ENCODE assay signal across 29 cellular contexts in the genomic region with DNA sequence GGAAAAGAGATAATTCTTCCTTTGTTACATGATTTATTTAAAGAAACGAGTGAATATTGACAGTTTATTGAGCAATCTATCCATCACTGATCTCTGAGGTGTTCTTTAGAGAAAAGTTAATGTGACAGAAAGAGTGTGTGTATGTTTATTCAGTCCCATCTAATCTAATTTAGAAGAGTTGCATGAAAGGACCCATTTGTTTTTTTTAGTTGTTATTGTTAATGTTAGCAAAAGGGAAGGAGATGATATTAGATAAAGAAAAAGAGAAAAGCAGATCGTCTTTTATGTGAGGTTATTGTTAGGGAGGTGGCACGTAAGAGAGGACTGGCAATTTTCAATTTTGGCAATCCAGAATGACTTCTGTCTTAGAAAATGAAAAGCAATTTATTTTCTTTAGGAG.
"Had no signal": no experiment of that assay in that cellular context is flagged by ENCODE, and none has a peak within 500 bp of the region (broad histone marks: within the 10 kb centered on the region; RNA-seq: fewer than 3 reads in every experiment).

No MANE protein-coding gene starts in this region.

- H3K9me3 ChIP-seq: colonic mucosa, SJCRH30 had no signal

- H3K4me1 ChIP-seq: colonic mucosa had no signal

- H3K36me3 ChIP-seq: cardiac muscle cell, colonic mucosa, SJCRH30 had no signal

- H3K4me3 ChIP-seq: cardiac muscle cell, colonic mucosa, SJCRH30 had no signal

- H3K27me3 ChIP-seq: cardiac muscle cell, colonic mucosa, SJCRH30 had no signal

- ATAC-seq: activated naive CD8-positive, alpha-beta T cell treated with anti-CD3 and anti-CD28 coated beads, Interleukin-2, amount 50 U/mL, for 24 hours; activated T-cell treated with anti-CD3 and anti-CD28 coated beads, Interleukin-2, amount 50 U/mL, for 4 hours had no signal

- H3K27ac ChIP-seq: cardiac muscle cell, colonic mucosa, RWPE1, VCaP had no signal

- DNase-seq: activated B cell treated with CpG ODN at 0.5 μM for 24 hours; activated CD4-positive, alpha-beta memory T cell treated with anti-CD3 and anti-CD28 coated beads for 36 hours; activated CD4-positive, alpha-beta T cell treated with anti-CD3 and anti-CD28 coated beads for 4 hours; activated CD4-positive, alpha-beta T cell treated with anti-CD3 and anti-CD28 coated beads, Interleukin-2, amount 50 U/mL, for 1 hour; activated CD4-positive, CD25-positive, alpha-beta regulatory T cell treated with anti-CD3 and anti-CD28 coated beads, Interleukin-2, amount 50 U/mL, for 72 hours; activated CD8-positive, alpha-beta memory T cell treated with anti-CD3 and anti-CD28 coated beads, Interleukin-2, amount 50 U/mL, for 4 hours; activated effector memory CD4-positive, alpha-beta T cell treated with Interleukin-2 at 50 U/mL for 16 hours; activated naive CD4-positive, alpha-beta T cell treated with anti-CD3 and anti-CD28 coated beads, Interleukin-2, amount 10 ng/mL, durations not matched to agents 7 days and 5 days; activated naive CD8-positive, alpha-beta T cell treated with anti-CD3 and anti-CD28 coated beads, Interleukin-2, amount 50 U/mL, for 24 hours; activated T-cell treated with anti-CD3 and anti-CD28 coated beads for 4 hours; activated T-cell treated with anti-CD3 and anti-CD28 coated beads, Interleukin-2, amount 50 U/mL, for 4 hours; amniotic stem cell; aorta; colonic mucosa; NCI-H1092 treated with DMSO at 0.1 percent for 48 hours; NCI-H1417 treated with DMSO at 0.1 percent for 48 hours; NCI-H1694 treated with DMSO at 0.1 percent for 48 hours; NCI-H2029; NCI-H345; NCI-H524 treated with DMSO at 0.1 percent for 48 hours; Right ventricle myocardium superior; SJCRH30; T-helper 1 cell; T-helper 2 cell; T-helper 9 cell had no signal

- FAIRE-seq: RCC 7860 had no signal
